Comparison of ENCODE assay signal across 8 cellular contexts in the genomic region with DNA sequence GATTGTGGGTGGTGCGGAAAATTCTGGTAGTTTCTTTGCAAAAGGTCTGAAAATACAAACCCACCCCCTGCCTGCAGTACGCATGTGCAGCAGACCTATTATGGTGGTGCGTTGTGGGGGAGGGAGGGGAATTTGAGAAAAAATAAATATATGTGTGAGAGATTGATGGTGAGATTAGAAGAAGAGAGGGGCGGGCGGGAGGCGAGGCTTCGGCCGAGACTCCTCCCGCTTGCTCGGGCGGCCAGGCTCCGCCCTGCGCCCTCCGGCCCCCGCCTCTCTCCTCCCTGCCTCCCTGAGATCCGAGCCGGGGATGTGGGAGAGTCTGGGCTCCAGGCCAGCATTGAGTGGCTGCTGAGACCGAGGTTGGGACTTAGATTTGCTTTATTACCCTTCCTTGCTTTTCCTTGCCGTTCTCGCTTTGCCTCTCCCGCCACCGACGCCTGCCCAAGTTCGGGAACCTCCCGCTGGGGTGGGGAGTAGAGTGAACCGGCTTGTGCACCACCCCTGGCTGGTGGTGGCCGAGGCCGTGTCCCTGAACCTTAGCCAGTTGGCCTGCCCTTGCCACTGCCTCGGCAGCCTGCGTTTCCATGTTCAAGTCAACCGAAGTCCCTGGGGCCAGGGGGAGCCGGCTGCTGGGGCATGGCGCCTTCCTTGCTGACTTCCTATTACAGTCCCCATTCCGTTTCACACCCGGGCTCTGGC. TPM values are rescaled to one million over a fixed set of nuclear protein-coding genes. Genes with fewer than 3 reads are reported as not detected.
A peak's percentile ranks its signal among the peaks of the same experiment; 100 is the strongest.
DNase-seq lines count a peak whose midpoint lies in the region; ATAC-seq and FAIRE-seq lines count a peak whose summit lies in the region.

No MANE protein-coding gene starts in this region.

- peak; percentile 77 for DNase-seq in GF-D8 (lab: John Stamatoyannopoulos, UW)
- DNase-seq in NCI-H446 (lab: John Stamatoyannopoulos, UW): peak; percentile 92 to 96
- DNase-seq in activated CD4-positive, alpha-beta T cell treated with anti-CD3 and anti-CD28 coated beads for 36 hours: peak; percentile 94
- peak; percentile 94 to 95 for DNase-seq in left colon
- DNase-seq in stimulated activated CD4-positive, alpha-beta T cell treated with anti-CD3 and anti-CD28 coated beads, Interleukin-1b, Interleukin-23, amount 100 ng/mL, for 1 hour (ENCODE audit: low read depth in 2 of 2): peak; percentile 77 to 78

- H3K36me3 Mint-ChIP-seq in activated CD4-positive, alpha-beta T cell treated with anti-CD3 and anti-CD28 coated beads for 36 hours (ENCODE audit: low read depth): peaks cover 30% of the 10 kb centered on the region

- POLR2A ChIA-PET in activated CD4-positive, alpha-beta T cell treated with anti-CD3 and anti-CD28 coated beads for 36 hours (lab: Charles Lee): no interaction called here

- H3K4me1 Mint-ChIP-seq in activated CD4-positive, alpha-beta T cell treated with anti-CD3 and anti-CD28 coated beads for 36 hours: peaks cover 4% of the 10 kb centered on the region

- peak; percentile 45 for FAIRE-seq in colon (lab: Jason Lieb, UNC)

- H3K27ac Mint-ChIP-seq in activated CD4-positive, alpha-beta T cell treated with anti-CD3 and anti-CD28 coated beads for 36 hours: no peak overlapping the region

- H3K9me3 Mint-ChIP-seq in activated CD4-positive, alpha-beta T cell treated with anti-CD3 and anti-CD28 coated beads for 36 hours (ENCODE audit: low read depth): no peaks in the 10 kb centered on the region

- CTCF ChIA-PET in activated CD4-positive, alpha-beta T cell treated with anti-CD3 and anti-CD28 coated beads for 36 hours (lab: Charles Lee): interaction anchor here (1.0 kb wide), 1 partner anchor 186 kb away, joined by 3 read pairs; no protein-coding TSS in a partner anchor

- H3K4me3 Mint-ChIP-seq in activated CD4-positive, alpha-beta T cell treated with anti-CD3 and anti-CD28 coated beads for 36 hours: no peak overlapping the region

- intact Hi-C loops in activated CD4-positive, alpha-beta T cell treated with anti-CD3 and anti-CD28 coated beads for 36 hours (cut with DNase I, micrococcal nuclease): loop anchor here (1.0 to 2.0 kb wide), 18 partner anchors 25 to 579 kb away; a partner anchor contains a TSS
- intact Hi-C loops in left colon (cut with DNase I, micrococcal nuclease): no loop called here

- no peaks in the 10 kb centered on the region for H3K27me3 Mint-ChIP-seq in activated CD4-positive, alpha-beta T cell treated with anti-CD3 and anti-CD28 coated beads for 36 hours

- ATAC-seq in HG03108 (IDR thresholded peaks at IDR 0.05; ENCODE audit: unreplicated experiment): peak; percentile 51
- ATAC-seq in activated CD4-positive, alpha-beta T cell treated with anti-CD3 and anti-CD28 coated beads for 36 hours: peak; percentile 79
- ATAC-seq in left colon: peak; percentile 81
- ATAC-seq in GM19035 (IDR thresholded peaks at IDR 0.05; ENCODE audit: unreplicated experiment): no peak

RNA-seq across cellular contexts. Expression of a gene that starts 1.0 kb away (rescaled TPM):
- total RNA-seq in activated CD4-positive, alpha-beta T cell treated with anti-CD3 and anti-CD28 coated beads for 36 hours: 100 to 1,000 TPM; 145 to 161 TPM
- 10 to 100 TPM; 51.3 to 51.9 TPM for total RNA-seq in left colon

RNA-seq across cellular contexts. Expression of a gene that starts 28.5 kb away (rescaled TPM):
- 1 to 10 TPM; 3.8 to 5.6 TPM for total RNA-seq in activated CD4-positive, alpha-beta T cell treated with anti-CD3 and anti-CD28 coated beads for 36 hours
- total RNA-seq in left colon: 1 to 10 TPM; 1.2 to 2.1 TPM

RNA-seq across cellular contexts. Expression of a gene that starts 29.8 kb away (rescaled TPM):
- 10 to 100 TPM; 12.5 to 12.6 TPM for total RNA-seq in activated CD4-positive, alpha-beta T cell treated with anti-CD3 and anti-CD28 coated beads for 36 hours
- total RNA-seq in left colon: 1 to 10 TPM; 8.3 to 9.0 TPM

RNA-seq across cellular contexts. Expression of a gene that starts 30.3 kb away (rescaled TPM):
- 10 to 100 TPM; 64.7 to 79.8 TPM for total RNA-seq in activated CD4-positive, alpha-beta T cell treated with anti-CD3 and anti-CD28 coated beads for 36 hours
- total RNA-seq in left colon: 10 to 100 TPM; 49.7 to 83.0 TPM

RNA-seq across cellular contexts. Expression of a gene that starts 32.8 kb away (rescaled TPM):
- total RNA-seq in activated CD4-positive, alpha-beta T cell treated with anti-CD3 and anti-CD28 coated beads for 36 hours: 1 to 10 TPM; 3.5 to 5.6 TPM
- total RNA-seq in left colon: 1 to 10 TPM; 3.8 to 6.1 TPM

Comparison
In these comparisons a context has a peak if more than half of its experiments do, and no peak if none do; other contexts are left out.
1. intact Hi-C loops: an anchor here in activated CD4-positive, alpha-beta T cell treated with anti-CD3 and anti-CD28 coated beads for 36 hours (1.0 to 2.0 kb wide); none called in left colon.